ENCODE assay signal across 1 cellular context in the genomic region with DNA sequence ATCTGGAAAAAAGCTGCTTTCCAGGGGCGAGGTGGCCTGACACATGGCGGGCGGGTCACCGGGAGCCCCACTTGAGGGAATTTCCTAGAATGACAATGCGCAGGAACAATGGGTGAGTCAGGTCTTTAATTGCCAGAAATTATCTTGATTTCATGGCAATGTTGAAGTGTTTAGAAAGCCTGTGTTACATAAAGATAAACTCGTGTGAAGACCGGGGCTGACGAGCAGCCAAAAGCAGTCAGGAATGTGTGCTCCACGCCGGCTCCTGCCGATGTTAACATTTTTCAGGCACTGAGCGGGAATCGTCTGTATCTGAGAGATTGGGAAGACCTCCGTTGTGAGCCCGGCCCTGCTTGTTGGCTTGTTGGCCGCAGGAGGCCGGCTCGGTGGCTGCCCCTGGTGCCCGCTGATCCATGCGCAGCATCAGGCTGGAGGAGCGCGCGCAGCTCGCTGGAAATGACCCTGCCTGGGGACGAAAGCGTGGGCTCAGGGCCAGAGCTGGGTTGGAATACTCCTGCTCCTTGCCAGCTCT.
TF ChIP-seq lines count a peak whose summit lies in the region.

No MANE protein-coding gene starts in this region.

TF ChIP-seq in K562, 482 proteins besides CTCF, POLR2A, EP300 and RAD21 (continued from another document and continues in another):
- TF ChIP-seq, protein P1, sequence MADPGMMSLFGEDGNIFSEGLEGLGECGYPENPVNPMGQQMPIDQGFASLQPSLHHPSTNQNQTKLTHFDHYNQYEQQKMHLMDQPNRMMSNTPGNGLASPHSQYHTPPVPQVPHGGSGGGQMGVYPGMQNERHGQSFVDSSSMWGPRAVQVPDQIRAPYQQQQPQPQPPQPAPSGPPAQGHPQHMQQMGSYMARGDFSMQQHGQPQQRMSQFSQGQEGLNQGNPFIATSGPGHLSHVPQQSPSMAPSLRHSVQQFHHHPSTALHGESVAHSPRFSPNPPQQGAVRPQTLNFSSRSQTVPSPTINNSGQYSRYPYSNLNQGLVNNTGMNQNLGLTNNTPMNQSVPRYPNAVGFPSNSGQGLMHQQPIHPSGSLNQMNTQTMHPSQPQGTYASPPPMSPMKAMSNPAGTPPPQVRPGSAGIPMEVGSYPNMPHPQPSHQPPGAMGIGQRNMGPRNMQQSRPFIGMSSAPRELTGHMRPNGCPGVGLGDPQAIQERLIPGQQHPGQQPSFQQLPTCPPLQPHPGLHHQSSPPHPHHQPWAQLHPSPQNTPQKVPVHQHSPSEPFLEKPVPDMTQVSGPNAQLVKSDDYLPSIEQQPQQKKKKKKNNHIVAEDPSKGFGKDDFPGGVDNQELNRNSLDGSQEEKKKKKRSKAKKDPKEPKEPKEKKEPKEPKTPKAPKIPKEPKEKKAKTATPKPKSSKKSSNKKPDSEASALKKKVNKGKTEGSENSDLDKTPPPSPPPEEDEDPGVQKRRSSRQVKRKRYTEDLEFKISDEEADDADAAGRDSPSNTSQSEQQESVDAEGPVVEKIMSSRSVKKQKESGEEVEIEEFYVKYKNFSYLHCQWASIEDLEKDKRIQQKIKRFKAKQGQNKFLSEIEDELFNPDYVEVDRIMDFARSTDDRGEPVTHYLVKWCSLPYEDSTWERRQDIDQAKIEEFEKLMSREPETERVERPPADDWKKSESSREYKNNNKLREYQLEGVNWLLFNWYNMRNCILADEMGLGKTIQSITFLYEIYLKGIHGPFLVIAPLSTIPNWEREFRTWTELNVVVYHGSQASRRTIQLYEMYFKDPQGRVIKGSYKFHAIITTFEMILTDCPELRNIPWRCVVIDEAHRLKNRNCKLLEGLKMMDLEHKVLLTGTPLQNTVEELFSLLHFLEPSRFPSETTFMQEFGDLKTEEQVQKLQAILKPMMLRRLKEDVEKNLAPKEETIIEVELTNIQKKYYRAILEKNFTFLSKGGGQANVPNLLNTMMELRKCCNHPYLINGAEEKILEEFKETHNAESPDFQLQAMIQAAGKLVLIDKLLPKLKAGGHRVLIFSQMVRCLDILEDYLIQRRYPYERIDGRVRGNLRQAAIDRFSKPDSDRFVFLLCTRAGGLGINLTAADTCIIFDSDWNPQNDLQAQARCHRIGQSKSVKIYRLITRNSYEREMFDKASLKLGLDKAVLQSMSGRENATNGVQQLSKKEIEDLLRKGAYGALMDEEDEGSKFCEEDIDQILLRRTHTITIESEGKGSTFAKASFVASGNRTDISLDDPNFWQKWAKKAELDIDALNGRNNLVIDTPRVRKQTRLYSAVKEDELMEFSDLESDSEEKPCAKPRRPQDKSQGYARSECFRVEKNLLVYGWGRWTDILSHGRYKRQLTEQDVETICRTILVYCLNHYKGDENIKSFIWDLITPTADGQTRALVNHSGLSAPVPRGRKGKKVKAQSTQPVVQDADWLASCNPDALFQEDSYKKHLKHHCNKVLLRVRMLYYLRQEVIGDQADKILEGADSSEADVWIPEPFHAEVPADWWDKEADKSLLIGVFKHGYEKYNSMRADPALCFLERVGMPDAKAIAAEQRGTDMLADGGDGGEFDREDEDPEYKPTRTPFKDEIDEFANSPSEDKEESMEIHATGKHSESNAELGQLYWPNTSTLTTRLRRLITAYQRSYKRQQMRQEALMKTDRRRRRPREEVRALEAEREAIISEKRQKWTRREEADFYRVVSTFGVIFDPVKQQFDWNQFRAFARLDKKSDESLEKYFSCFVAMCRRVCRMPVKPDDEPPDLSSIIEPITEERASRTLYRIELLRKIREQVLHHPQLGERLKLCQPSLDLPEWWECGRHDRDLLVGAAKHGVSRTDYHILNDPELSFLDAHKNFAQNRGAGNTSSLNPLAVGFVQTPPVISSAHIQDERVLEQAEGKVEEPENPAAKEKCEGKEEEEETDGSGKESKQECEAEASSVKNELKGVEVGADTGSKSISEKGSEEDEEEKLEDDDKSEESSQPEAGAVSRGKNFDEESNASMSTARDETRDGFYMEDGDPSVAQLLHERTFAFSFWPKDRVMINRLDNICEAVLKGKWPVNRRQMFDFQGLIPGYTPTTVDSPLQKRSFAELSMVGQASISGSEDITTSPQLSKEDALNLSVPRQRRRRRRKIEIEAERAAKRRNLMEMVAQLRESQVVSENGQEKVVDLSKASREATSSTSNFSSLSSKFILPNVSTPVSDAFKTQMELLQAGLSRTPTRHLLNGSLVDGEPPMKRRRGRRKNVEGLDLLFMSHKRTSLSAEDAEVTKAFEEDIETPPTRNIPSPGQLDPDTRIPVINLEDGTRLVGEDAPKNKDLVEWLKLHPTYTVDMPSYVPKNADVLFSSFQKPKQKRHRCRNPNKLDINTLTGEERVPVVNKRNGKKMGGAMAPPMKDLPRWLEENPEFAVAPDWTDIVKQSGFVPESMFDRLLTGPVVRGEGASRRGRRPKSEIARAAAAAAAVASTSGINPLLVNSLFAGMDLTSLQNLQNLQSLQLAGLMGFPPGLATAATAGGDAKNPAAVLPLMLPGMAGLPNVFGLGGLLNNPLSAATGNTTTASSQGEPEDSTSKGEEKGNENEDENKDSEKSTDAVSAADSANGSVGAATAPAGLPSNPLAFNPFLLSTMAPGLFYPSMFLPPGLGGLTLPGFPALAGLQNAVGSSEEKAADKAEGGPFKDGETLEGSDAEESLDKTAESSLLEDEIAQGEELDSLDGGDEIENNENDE (IDR thresholded peaks at IDR 0.05; ENCODE audit: low read depth, low read length), result no peak
- TF ChIP-seq DMBX1 (CRISPR knock-in tag; IDR thresholded peaks at IDR 0.05; ENCODE audit: borderline replicate concordance), result no peak
- no peak for TF ChIP-seq SREBF1 (IDR thresholded peaks at IDR 0.05; ENCODE audit: borderline replicate concordance, low read depth, low read length)
- no peak for TF ChIP-seq ZNF507 (tag; conservative IDR thresholded peaks at IDR 0.05)
- TF ChIP-seq CCNT2 (IDR thresholded peaks at IDR 0.05; ENCODE audit: borderline replicate concordance, extremely low read depth, insufficient read length, low read depth, low read length), result no peak
- no peak for TF ChIP-seq ZNF79 (CRISPR knock-in tag; IDR thresholded peaks at IDR 0.05; ENCODE audit: low read depth)
- no peak for TF ChIP-seq ZNF274 (IDR thresholded peaks at IDR 0.05; ENCODE audit: borderline replicate concordance, low read depth, low read length)
- no peak for TF ChIP-seq KLF13 (tag; IDR thresholded peaks at IDR 0.05; ENCODE audit: borderline replicate concordance, low read depth)
- 0 out of 2 replicates have a peak, but pooled peaks have one; percentile 9 for TF ChIP-seq MAFG (tag; conservative IDR thresholded peaks at IDR 0.05)
- TF ChIP-seq, protein P2, sequence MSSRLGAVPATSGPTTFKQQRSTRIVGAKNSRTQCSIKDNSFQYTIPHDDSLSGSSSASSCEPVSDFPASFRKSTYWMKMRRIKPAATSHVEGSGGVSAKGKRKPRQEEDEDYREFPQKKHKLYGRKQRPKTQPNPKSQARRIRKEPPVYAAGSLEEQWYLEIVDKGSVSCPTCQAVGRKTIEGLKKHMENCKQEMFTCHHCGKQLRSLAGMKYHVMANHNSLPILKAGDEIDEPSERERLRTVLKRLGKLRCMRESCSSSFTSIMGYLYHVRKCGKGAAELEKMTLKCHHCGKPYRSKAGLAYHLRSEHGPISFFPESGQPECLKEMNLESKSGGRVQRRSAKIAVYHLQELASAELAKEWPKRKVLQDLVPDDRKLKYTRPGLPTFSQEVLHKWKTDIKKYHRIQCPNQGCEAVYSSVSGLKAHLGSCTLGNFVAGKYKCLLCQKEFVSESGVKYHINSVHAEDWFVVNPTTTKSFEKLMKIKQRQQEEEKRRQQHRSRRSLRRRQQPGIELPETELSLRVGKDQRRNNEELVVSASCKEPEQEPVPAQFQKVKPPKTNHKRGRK (tag; IDR thresholded peaks at IDR 0.05), result no peak
- TF ChIP-seq, protein P3, sequence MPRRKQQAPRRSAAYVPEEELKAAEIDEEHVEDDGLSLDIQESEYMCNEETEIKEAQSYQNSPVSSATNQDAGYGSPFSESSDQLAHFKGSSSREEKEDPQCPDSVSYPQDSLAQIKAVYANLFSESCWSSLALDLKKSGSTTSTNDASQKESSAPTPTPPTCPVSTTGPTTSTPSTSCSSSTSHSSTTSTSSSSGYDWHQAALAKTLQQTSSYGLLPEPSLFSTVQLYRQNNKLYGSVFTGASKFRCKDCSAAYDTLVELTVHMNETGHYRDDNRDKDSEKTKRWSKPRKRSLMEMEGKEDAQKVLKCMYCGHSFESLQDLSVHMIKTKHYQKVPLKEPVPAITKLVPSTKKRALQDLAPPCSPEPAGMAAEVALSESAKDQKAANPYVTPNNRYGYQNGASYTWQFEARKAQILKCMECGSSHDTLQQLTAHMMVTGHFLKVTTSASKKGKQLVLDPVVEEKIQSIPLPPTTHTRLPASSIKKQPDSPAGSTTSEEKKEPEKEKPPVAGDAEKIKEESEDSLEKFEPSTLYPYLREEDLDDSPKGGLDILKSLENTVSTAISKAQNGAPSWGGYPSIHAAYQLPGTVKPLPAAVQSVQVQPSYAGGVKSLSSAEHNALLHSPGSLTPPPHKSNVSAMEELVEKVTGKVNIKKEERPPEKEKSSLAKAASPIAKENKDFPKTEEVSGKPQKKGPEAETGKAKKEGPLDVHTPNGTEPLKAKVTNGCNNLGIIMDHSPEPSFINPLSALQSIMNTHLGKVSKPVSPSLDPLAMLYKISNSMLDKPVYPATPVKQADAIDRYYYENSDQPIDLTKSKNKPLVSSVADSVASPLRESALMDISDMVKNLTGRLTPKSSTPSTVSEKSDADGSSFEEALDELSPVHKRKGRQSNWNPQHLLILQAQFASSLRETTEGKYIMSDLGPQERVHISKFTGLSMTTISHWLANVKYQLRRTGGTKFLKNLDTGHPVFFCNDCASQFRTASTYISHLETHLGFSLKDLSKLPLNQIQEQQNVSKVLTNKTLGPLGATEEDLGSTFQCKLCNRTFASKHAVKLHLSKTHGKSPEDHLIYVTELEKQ (CRISPR knock-in tag; IDR thresholded peaks at IDR 0.05), result no peak
- no peak; the same call in 1 of the 2 replicates for TF ChIP-seq SMARCA4 (IDR thresholded peaks at IDR 0.05)
- no peak for TF ChIP-seq ZNF12 (CRISPR knock-in tag; IDR thresholded peaks at IDR 0.05)
- no peak for TF ChIP-seq EP400 (IDR thresholded peaks at IDR 0.05)
- TF ChIP-seq ZNF3 (CRISPR knock-in tag; IDR thresholded peaks at IDR 0.05), result no peak
- TF ChIP-seq BCL6 (CRISPR knock-in tag; IDR thresholded peaks at IDR 0.05), result peak; percentile 68; the same call in 1 of the 2 replicates
- no peak for TF ChIP-seq NCOA4 (IDR thresholded peaks at IDR 0.05; ENCODE audit: partially characterized antibody)
- TF ChIP-seq CXXC5 (CRISPR knock-in tag; IDR thresholded peaks at IDR 0.05), result 0 out of 2 replicates have a peak, but pooled peaks have one; percentile 17
- TF ChIP-seq, protein P4, sequence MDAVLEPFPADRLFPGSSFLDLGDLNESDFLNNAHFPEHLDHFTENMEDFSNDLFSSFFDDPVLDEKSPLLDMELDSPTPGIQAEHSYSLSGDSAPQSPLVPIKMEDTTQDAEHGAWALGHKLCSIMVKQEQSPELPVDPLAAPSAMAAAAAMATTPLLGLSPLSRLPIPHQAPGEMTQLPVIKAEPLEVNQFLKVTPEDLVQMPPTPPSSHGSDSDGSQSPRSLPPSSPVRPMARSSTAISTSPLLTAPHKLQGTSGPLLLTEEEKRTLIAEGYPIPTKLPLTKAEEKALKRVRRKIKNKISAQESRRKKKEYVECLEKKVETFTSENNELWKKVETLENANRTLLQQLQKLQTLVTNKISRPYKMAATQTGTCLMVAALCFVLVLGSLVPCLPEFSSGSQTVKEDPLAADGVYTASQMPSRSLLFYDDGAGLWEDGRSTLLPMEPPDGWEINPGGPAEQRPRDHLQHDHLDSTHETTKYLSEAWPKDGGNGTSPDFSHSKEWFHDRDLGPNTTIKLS (IDR thresholded peaks at IDR 0.05; ENCODE audit: borderline replicate concordance, low read depth), result no peak
- TF ChIP-seq, protein P5, sequence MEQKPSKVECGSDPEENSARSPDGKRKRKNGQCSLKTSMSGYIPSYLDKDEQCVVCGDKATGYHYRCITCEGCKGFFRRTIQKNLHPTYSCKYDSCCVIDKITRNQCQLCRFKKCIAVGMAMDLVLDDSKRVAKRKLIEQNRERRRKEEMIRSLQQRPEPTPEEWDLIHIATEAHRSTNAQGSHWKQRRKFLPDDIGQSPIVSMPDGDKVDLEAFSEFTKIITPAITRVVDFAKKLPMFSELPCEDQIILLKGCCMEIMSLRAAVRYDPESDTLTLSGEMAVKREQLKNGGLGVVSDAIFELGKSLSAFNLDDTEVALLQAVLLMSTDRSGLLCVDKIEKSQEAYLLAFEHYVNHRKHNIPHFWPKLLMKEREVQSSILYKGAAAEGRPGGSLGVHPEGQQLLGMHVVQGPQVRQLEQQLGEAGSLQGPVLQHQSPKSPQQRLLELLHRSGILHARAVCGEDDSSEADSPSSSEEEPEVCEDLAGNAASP (IDR thresholded peaks at IDR 0.05), result no peak
- peak; percentile 68 for TF ChIP-seq JUND (IDR thresholded peaks at IDR 0.05; ENCODE audit: borderline replicate concordance, low read depth, low read length)
- 0 out of 3 replicates have a peak, but pooled peaks have one; percentile 51 for TF ChIP-seq JUND (tag; IDR thresholded peaks at IDR 0.05; ENCODE audit: borderline replicate concordance, low read depth, low read length)
- no peak for TF ChIP-seq ZNF253 (CRISPR knock-in tag; conservative IDR thresholded peaks at IDR 0.05)
- no peak for TF ChIP-seq PHTF2 (CRISPR knock-in tag; IDR thresholded peaks at IDR 0.05)
- TF ChIP-seq, protein P6, sequence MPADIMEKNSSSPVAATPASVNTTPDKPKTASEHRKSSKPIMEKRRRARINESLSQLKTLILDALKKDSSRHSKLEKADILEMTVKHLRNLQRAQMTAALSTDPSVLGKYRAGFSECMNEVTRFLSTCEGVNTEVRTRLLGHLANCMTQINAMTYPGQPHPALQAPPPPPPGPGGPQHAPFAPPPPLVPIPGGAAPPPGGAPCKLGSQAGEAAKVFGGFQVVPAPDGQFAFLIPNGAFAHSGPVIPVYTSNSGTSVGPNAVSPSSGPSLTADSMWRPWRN (IDR thresholded peaks at IDR 0.05; ENCODE audit: low read depth), result 0 out of 2 replicates have a peak, but pooled peaks have one; percentile 34
- TF ChIP-seq NFXL1 (CRISPR knock-in tag; IDR thresholded peaks at IDR 0.05), result no peak
- no peak for TF ChIP-seq ZNF197 (CRISPR knock-in tag; IDR thresholded peaks at IDR 0.05; ENCODE audit: low read depth)
- TF ChIP-seq JUN (IDR thresholded peaks at IDR 0.05; ENCODE audit: borderline replicate concordance, low read depth, low read length), result 0 out of 2 replicates have a peak, but pooled peaks have one; percentile 5
- no peak for TF ChIP-seq JUN (CRISPR knock-in tag; IDR thresholded peaks at IDR 0.05; ENCODE audit: borderline replicate concordance)
- no peak for TF ChIP-seq ZNF224 (CRISPR knock-in tag; IDR thresholded peaks at IDR 0.05)
- TF ChIP-seq FOSL1 (tag; conservative IDR thresholded peaks at IDR 0.05), result peak; percentile 80
- TF ChIP-seq SNIP1 (IDR thresholded peaks at IDR 0.05; ENCODE audit: low read depth), result no peak
